ENCODE assay signal across 8 cellular contexts in genomic region chr19:10928563-10929401, GRCh38. TPM values are rescaled to one million over a fixed set of nuclear protein-coding genes. Genes with fewer than 3 reads are reported as not detected.
DNase-seq lines count a peak whose midpoint lies in the region; ATAC-seq, FAIRE-seq and TF ChIP-seq lines count a peak whose summit lies in the region.

Gene TIMM29, plus strand, starts transcription at chr19:10928811. Its CDS starts 12 bp downstream, at chr19:10928823.
Gene YIPF2, minus strand, starts transcription at chr19:10928639. Its CDS starts 229 bp downstream, at chr19:10928410.

- H3K27me3 ChIP-seq in bronchial epithelial cell (ENCODE audit: control insufficient read depth, insufficient read depth, low read length), result no peaks in the 10 kb centered on the region
- H3K27me3 ChIP-seq in smooth muscle cell (ENCODE audit: low read depth), result no peaks in the 10 kb centered on the region

- TF ChIP-seq CTCF in A549 (IDR thresholded peaks at IDR 0.05), result no peak
- no peak for TF ChIP-seq CTCF in WI38 (IDR thresholded peaks at IDR 0.05; ENCODE audit: low read depth, low read length)
- TF ChIP-seq CTCF in bronchial epithelial cell (IDR thresholded peaks at IDR 0.05; ENCODE audit: insufficient read depth, low read length, severe bottlenecking), result no peak
- no peak for TF ChIP-seq CTCF in smooth muscle cell (IDR thresholded peaks at IDR 0.05; ENCODE audit: borderline replicate concordance, insufficient read depth, poor library complexity, severe bottlenecking)

- CTCF ChIA-PET in A549 (lab: Yijun Ruan, JAX), result interaction anchor here (2.0 kb wide), 1 partner anchor 13 kb away, joined by 12 read pairs; no protein-coding TSS in a partner anchor

- H2AFZ ChIP-seq in smooth muscle cell (ENCODE audit: low read depth), result peak within 1 kb of the TSS; percentile 86

- no peak for TF ChIP-seq RAD21 in A549 (conservative IDR thresholded peaks at IDR 0.05 in 1 of 2, IDR thresholded peaks at IDR 0.05 in 1 of 2)

- H3K9ac ChIP-seq in smooth muscle cell (ENCODE audit: low read depth), result peak within 1 kb of the TSS; percentile 91

- H3K4me2 ChIP-seq in A549 (peak within 1 kb of the TSS; percentile 94), smooth muscle cell (peak within 1 kb of the TSS; percentile 99)

- H3K9me3 ChIP-seq in A549, result no peaks in the 10 kb centered on the region
- H3K9me3 ChIP-seq in smooth muscle cell (replicated peaks; ENCODE audit: low read depth), result no peaks in the 10 kb centered on the region

- FAIRE-seq in A549 (lab: Jason Lieb, UNC) (no peak), bronchial epithelial cell (lab: Jason Lieb, UNC) (no peak)

- peak within 1 kb of the TSS; percentile 100 for H3K4me3 ChIP-seq in A549
- peak within 1 kb of the TSS; percentile 91 for H3K4me3 ChIP-seq in WI38 (ENCODE audit: low read depth, low read length)
- H3K4me3 ChIP-seq in bronchial epithelial cell (ENCODE audit: low read depth, low read length), result peak within 1 kb of the TSS; percentile 95
- H3K4me3 ChIP-seq in smooth muscle cell, result peak within 1 kb of the TSS; percentile 95

- peak; percentile 87 to 96 for DNase-seq in A549 (ENCODE audit: low read depth in 1 of 2, low spot score in 1 of 2)
- DNase-seq in NCI-H2227 (lab: John Stamatoyannopoulos, UW; ENCODE audit: unreplicated experiment), result peak; percentile 96
- DNase-seq in bronchial epithelial cell (ENCODE audit: low read depth), result peak; percentile 94
- peak; percentile 98 for DNase-seq in iPS-NIHi7 (ENCODE audit: extremely low spot score)
- peak; percentile 72 for DNase-seq in smooth muscle cell (lab: John Stamatoyannopoulos, UW; ENCODE audit: unreplicated experiment)

- peak; percentile 41 for TF ChIP-seq POLR2A in A549 (IDR thresholded peaks at IDR 0.05; ENCODE audit: low read length)

- WGBS in A549 (ENCODE audit: missing lambda C conversion rate), result 0% methylated on average over 9 of the region's 96 CpGs
- WGBS in smooth muscle cell (ENCODE audit: low lambda C conversion rate), result under 1% methylated on average over 85 of the region's 96 CpGs

- peaks cover 11% of the 10 kb centered on the region; the same call in 2 of the 3 replicates for H3K4me1 ChIP-seq in A549
- H3K4me1 ChIP-seq in smooth muscle cell (ENCODE audit: low read depth), result peaks cover 16% of the 10 kb centered on the region

- POLR2A ChIA-PET in A549 (lab: Yijun Ruan, JAX), result no interaction called here

- peaks cover 31% of the 10 kb centered on the region for H4K20me1 ChIP-seq in smooth muscle cell (ENCODE audit: low read depth)

- H3F3A ChIP-seq in smooth muscle cell (ENCODE audit: low read depth), result no peaks in the 10 kb centered on the region

- H3K27ac ChIP-seq in A549, result peak within 1 kb of the TSS; percentile 91 to 97
- peak within 1 kb of the TSS; percentile 80 for H3K27ac ChIP-seq in smooth muscle cell (ENCODE audit: low read depth)

- peak; percentile 93 to 94 for ATAC-seq in A549
- peak; percentile 77 for ATAC-seq in GM18867 (IDR thresholded peaks at IDR 0.05; ENCODE audit: unreplicated experiment)
- peak; percentile 87 for ATAC-seq in HG03135 (IDR thresholded peaks at IDR 0.05; ENCODE audit: unreplicated experiment)

- peaks cover 70% of the 10 kb centered on the region for H3K79me2 ChIP-seq in smooth muscle cell (ENCODE audit: low read depth)

- H3K36me3 ChIP-seq in bronchial epithelial cell (ENCODE audit: control insufficient read depth, insufficient read depth, low read length) (peaks cover 12% of the 10 kb centered on the region), smooth muscle cell (ENCODE audit: low read depth) (no peaks in the 10 kb centered on the region)

- TF ChIP-seq EP300 in A549 (IDR thresholded peaks at IDR 0.05), result no peak

TF ChIP-seq in A549, 52 proteins besides CTCF, POLR2A, EP300 and RAD21:
- TF ChIP-seq KDM5A (IDR thresholded peaks at IDR 0.05) (peak; percentile 96), MAX (IDR thresholded peaks at IDR 0.05) (peak; percentile 58; the same call in 1 of the 2 replicates), KDM1A (IDR thresholded peaks at IDR 0.05; ENCODE audit: low read depth) (no peak), JUNB (IDR thresholded peaks at IDR 0.05) (no peak), BCL3 (IDR thresholded peaks at IDR 0.05) (peak; percentile 83; the same call in 2 of the 3 replicates), HEYL (CRISPR knock-in tag; IDR thresholded peaks at IDR 0.05) (no peak), ELK1 (IDR thresholded peaks at IDR 0.05; ENCODE audit: low read depth, low read length) (0 out of 2 replicates have a peak, but pooled peaks have one; percentile 13), JUN (IDR thresholded peaks at IDR 0.05) (peak; percentile 71 to 74; a peak in 2 of 5 replicates), RFX5 (IDR thresholded peaks at IDR 0.05) (0 out of 2 replicates have a peak, but pooled peaks have one; percentile 54), ATOH8 (CRISPR knock-in tag; IDR thresholded peaks at IDR 0.05; ENCODE audit: low read depth) (no peak)

RNA-seq across cellular contexts. Expression of gene TIMM29, which starts in this region (rescaled TPM):
- polyA plus RNA-seq in A549 (2011; rRNA removed) (7.8 and 9.1 TPM in 2 replicates), A549 (2017; fragmentation: RNase III; extraction: RNeasy Plus Mini Kit Qiagen cat#74134 plus additional on column Dnase treatment) (17.1 to 20.5 TPM (median 19.7 TPM) in 3 replicates), smooth muscle cell (14.9 and 25.8 TPM in 2 replicates)
- 11.5 and 16.0 TPM in 2 replicates for polyA plus RNA-seq in A549 (2012; cell fraction: cytosol; rRNA removed)
- polyA plus RNA-seq in A549 (2012; cell fraction: nucleus; rRNA removed), result 10.6 and 14.3 TPM in 2 replicates
- 3.7 and 4.8 TPM in 2 replicates for polyA minus RNA-seq in A549 (2011; rRNA and poly(A)+ RNA removed)
- total RNA-seq in bronchial epithelial cell (37.5 and 42.1 TPM in 2 replicates), smooth muscle cell (14.7 and 16.8 TPM in 2 replicates)

RNA-seq across cellular contexts. Expression of gene YIPF2, which starts in this region (rescaled TPM):
- polyA plus RNA-seq in A549 (2011; rRNA removed) (13.1 and 15.6 TPM in 2 replicates), A549 (2017; fragmentation: RNase III; extraction: RNeasy Plus Mini Kit Qiagen cat#74134 plus additional on column Dnase treatment) (14.5 to 18.2 TPM (median 17.5 TPM) in 3 replicates), smooth muscle cell (89.8 and 90.6 TPM in 2 replicates)
- polyA plus RNA-seq in A549 (2012; cell fraction: cytosol; rRNA removed), result 22.3 and 31.1 TPM in 2 replicates
- polyA plus RNA-seq in A549 (2012; cell fraction: nucleus; rRNA removed), result 47.6 and 54.7 TPM in 2 replicates
- 12.0 and 13.9 TPM in 2 replicates for polyA minus RNA-seq in A549 (2011; rRNA and poly(A)+ RNA removed)
- total RNA-seq in bronchial epithelial cell (110 and 144 TPM in 2 replicates), smooth muscle cell (89.3 and 106 TPM in 2 replicates)

Comparison
In these comparisons a context has a peak if more than half of its experiments do, and no peak if none do; other contexts are left out.
1. Peak in every context shown above with its lines: DNase-seq, ATAC-seq, H3K4me3 ChIP-seq and H3K27ac ChIP-seq.